In the genomic region with DNA sequence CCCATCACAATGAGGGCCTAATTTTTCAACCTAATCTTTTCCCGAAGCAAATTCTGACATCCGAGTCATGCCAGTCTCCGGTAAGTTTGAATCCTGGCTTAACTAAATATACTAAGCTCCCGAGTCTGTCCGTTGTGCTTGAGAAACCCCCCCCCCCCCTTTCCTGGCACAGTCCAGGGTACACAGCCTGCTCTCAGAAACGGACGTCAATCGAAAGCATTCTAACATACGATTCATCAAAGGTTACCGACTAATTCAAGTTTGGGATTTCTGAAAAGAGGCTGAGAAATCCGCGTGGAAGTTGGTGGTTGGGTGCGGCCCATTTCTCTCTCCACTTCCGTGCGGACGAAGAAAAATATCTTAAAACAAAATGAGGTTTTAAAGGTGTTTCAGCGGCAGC, we compare ENCODE assay signal across 6 cellular contexts. TPM values are rescaled to one million over a fixed set of nuclear protein-coding genes. Genes with fewer than 3 reads are reported as not detected.
DNase-seq lines count a peak whose midpoint lies in the region; ATAC-seq and TF ChIP-seq lines count a peak whose summit lies in the region.

No MANE protein-coding gene starts in this region.

- H3K36me3 ChIP-seq in iPS-20b (ENCODE audit: insufficient read depth, low read depth, low read length), result 0 out of 2 replicates have a peak, but pooled peaks cover 6% of the 10 kb centered on the region

- CTCF ChIA-PET in RWPE1 (lab: Yijun Ruan, JAX), result interaction anchor here (0.6 kb wide), 1 partner anchor 97 kb away, joined by 4 read pairs; no protein-coding TSS in a partner anchor

- peaks cover 8% of the 10 kb centered on the region; the same call in 1 of the 2 replicates for H3K4me1 ChIP-seq in iPS-20b (ENCODE audit: insufficient read depth, low read length)

- H3K27me3 ChIP-seq in iPS-20b (ENCODE audit: insufficient read depth, low read length), result 0 out of 2 replicates have a peak, but pooled peaks cover 7% of the 10 kb centered on the region

- no peak for ATAC-seq in GM18502 (IDR thresholded peaks at IDR 0.05; ENCODE audit: poor library complexity, unreplicated experiment)

- POLR2A ChIA-PET in RWPE1 (lab: Yijun Ruan, JAX; ENCODE audit: low non-redundant PET), result no interaction called here

- no peak for TF ChIP-seq CTCF in AG10803 (conservative IDR thresholded peaks at IDR 0.05; ENCODE audit: low read length)
- no peak for TF ChIP-seq CTCF in RWPE1 (conservative IDR thresholded peaks at IDR 0.05; ENCODE audit: low read depth)

- H3K9me3 ChIP-seq in iPS-20b (ENCODE audit: insufficient read depth, low read depth, low read length), result no peaks in the 10 kb centered on the region

- peak overlapping the region; percentile 95 for H3K9ac ChIP-seq in iPS-20b (ENCODE audit: low read depth, low read length)

- DNase-seq in AG10803 (ENCODE audit: low read depth) (peak; percentile 3), RWPE1 (ENCODE audit: low spot score) (peak; percentile 8), anterior cingulate cortex (lab: John Stamatoyannopoulos, UW) (no peak), cerebellum (ENCODE audit: low spot score) (no peak)

- H3K27ac ChIP-seq in RWPE1, result peak overlapping the region; percentile 65
- H3K27ac ChIP-seq in iPS-20b (ENCODE audit: low read length), result no peak overlapping the region

- H3K4me3 ChIP-seq in AG10803 (ENCODE audit: low read length), result peak overlapping the region; percentile 96
- H3K4me3 ChIP-seq in iPS-20b (ENCODE audit: low read length), result peak overlapping the region; percentile 95

RNA-seq across cellular contexts. Expression of a gene that starts 0.6 kb away (rescaled TPM):
- 26.5 TPM for total RNA-seq in cerebellum

RNA-seq across cellular contexts. Expression of a gene that starts 17.2 kb away (rescaled TPM):
- not detected for total RNA-seq in cerebellum

RNA-seq across cellular contexts. Expression of a gene that starts 33.2 kb away (rescaled TPM):
- 0.27 TPM for total RNA-seq in cerebellum

RNA-seq across cellular contexts. Expression of a gene that starts 45.7 kb away (rescaled TPM):
- not detected for total RNA-seq in cerebellum

RNA-seq across cellular contexts. Expression of a gene that starts 49.3 kb away (rescaled TPM):
- 7.4 TPM for total RNA-seq in cerebellum

Comparison
In these comparisons a context has a peak if more than half of its experiments do, and no peak if none do; other contexts are left out.
1. DNase-seq: peak in AG10803 (single experiment) and RWPE1 (single experiment); none in anterior cingulate cortex (0 of 58) and cerebellum (single experiment).